ENCODE assay signal across 1 cellular context in the genomic region with DNA sequence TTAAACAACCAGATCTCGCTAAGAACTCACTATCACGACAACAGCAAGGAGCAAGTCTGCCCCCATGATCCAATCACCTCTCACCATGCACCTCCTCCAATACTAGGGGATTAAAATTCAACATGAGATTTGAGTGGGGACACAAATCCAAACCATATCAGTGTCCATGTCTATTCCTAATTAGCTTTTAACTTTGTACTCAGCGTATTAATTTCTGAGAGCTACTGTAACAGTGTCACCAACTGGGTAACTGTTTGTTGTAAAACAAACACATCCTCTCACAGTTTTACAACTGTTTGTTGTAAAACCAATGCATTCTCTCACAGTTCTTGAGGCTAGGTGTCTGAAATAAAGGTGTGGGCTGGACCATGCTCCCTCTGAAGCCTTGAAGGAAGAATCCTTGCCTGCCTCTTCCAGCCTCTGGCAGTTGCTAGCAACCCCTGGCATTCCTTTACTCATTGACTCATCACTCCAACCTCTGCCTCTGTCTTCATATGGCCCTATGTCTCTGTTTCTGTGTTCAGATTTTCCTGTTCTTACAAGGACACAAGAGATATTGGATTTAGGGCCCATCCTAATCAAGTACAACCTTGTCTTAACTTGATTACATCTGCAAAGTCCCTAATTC.
TF ChIP-seq lines count a peak whose summit lies in the region.

No MANE protein-coding gene starts in this region.

TF ChIP-seq in IMR-90, 13 proteins besides CTCF, POLR2A, EP300 and RAD21 (continued from another document):
- no peak for TF ChIP-seq ELK1 (IDR thresholded peaks at IDR 0.05; ENCODE audit: borderline replicate concordance, low read depth, low read length)
- no peak for TF ChIP-seq CEBPB (IDR thresholded peaks at IDR 0.05; ENCODE audit: low read depth, low read length)
TF ChIP-seq in IMR-90: peak in this region for 0.
